In the genomic region with DNA sequence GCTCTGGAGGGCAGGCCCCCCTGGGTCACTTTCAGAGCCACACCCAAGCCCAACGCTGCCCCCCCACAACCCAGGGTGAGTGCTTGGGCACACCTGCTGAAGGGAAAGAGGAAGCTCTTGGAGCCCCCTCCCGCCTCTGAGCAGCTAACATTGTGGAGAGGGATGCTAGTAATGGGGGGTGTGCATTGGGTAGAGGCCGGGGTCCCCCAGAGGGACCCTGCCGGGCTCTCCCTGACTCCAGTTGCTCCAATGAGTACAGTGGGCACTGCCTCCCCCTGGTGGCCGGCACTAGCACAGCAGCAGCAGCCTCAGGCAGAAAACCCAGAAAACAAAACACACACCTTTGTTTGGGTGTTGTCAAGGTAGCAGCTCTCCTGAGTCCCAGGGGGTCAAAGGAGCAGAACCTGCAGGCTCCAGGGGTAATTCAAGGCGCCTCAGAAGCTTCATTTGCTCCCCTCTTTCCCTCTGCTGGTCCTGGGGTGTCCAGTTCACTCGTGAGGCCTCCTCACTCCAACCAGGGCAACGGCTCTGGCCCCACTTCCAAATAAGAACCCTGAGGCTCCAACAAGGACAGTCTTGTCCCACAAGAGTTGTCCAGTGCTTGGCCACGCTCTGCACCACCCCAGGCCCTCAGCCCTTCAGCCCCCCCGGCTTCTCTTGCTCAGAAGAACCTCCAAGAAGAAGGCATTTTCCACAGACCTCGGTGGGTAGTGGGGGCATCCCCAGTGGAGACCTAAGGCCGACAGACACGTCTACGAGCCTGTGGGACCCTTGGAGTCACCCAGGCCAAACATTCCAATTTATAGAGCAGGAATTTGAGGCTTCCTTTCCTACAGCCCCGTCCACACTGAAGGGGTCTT, we compare ENCODE assay signal across 8 cellular contexts. TPM values are rescaled to one million over a fixed set of nuclear protein-coding genes. Genes with fewer than 3 reads are reported as not detected.
A peak's percentile ranks its signal among the peaks of the same experiment; 100 is the strongest.
DNase-seq lines count a peak whose midpoint lies in the region; ATAC-seq and TF ChIP-seq lines count a peak whose summit lies in the region.

No MANE protein-coding gene starts in this region.

- RAD21 ChIA-PET in HCT116 (lab: Charles Lee; ENCODE audit: low non-redundant PET in 1 of 2, low total read pairs in 2 of 2, uncharacterized antibody in 2 of 2, unreplicated experiment in 2 of 2), result no interaction called here

- intact Hi-C loops in HCT116 (cut with micrococcal nuclease), result loop anchor here (2.0 kb wide), 1 partner anchor 27 kb away; a partner anchor contains a TSS
- intact Hi-C loops in dorsolateral prefrontal cortex (cut with DNase I), result loop anchor here (2.0 to 5.0 kb wide), 3 partner anchors 97 to 115 kb away; a partner anchor contains a TSS
- intact Hi-C loops in lower lobe of right lung (cut with DNase I), result loop anchor here (5.0 kb wide), 1 partner anchor 45 kb away; no protein-coding TSS in a partner anchor

- H3K36me3 ChIP-seq in HCT116 (ENCODE audit: control insufficient read depth in 1 of 2, insufficient read depth in 2 of 2, low read length in 2 of 2), result no peaks in the 10 kb centered on the region
- no peaks in the 10 kb centered on the region for H3K36me3 ChIP-seq in lower lobe of right lung

- TF ChIP-seq CTCF in C4-2B (conservative IDR thresholded peaks at IDR 0.05) (peak; percentile 98), HCT116 (IDR thresholded peaks at IDR 0.05 in 2 of 3, conservative IDR thresholded peaks at IDR 0.05 in 1 of 3; ENCODE audit: borderline replicate concordance in 1 of 3, insufficient read depth in 1 of 3, low read depth in 2 of 3, low read length in 2 of 3) (peak in 2 of 3 experiments; percentile 94 to 99; a peak in 4 of 6 replicates), dorsolateral prefrontal cortex (IDR thresholded peaks at IDR 0.05 in 54 of 56, conservative IDR thresholded peaks at IDR 0.05 in 2 of 56; ENCODE audit: low read depth in 1 of 56, partially characterized antibody in 56 of 56) (peak; percentile 92 to 100 (median 98)), lower lobe of right lung (IDR thresholded peaks at IDR 0.05) (peak; percentile 98)

- H3K4me3 ChIP-seq in HCT116 (replicated peaks in 1 of 2; ENCODE audit: low read depth in 1 of 2, low read length in 2 of 2) (peak overlapping the region; percentile 73 to 94), dorsolateral prefrontal cortex (peak overlapping the region; percentile 45 to 89 (median 77)), lower lobe of right lung (peak overlapping the region; percentile 77)

- no peaks in the 10 kb centered on the region; the same call in 1 of the 2 replicates for H4K20me1 ChIP-seq in HCT116 (ENCODE audit: insufficient read depth)

- no peaks in the 10 kb centered on the region for H3K9me2 ChIP-seq in HCT116 (ENCODE audit: insufficient read depth)

- H3K4me1 ChIP-seq in HCT116 (ENCODE audit: control insufficient read depth in 1 of 2, insufficient read depth in 2 of 2, low read length in 2 of 2) (peaks cover 19 to 57% of the 10 kb centered on the region in 2 experiments), lower lobe of right lung (peaks cover 45% of the 10 kb centered on the region)

- peak overlapping the region; percentile 87 for H3K9ac ChIP-seq in HCT116 (ENCODE audit: low read length)

- TSS peak; percentile 64 for BruUV-seq in HCT116 (replicated peaks; lab: Mats Ljungman, UMichigan)

- H3K9me3 ChIP-seq in HCT116 (ENCODE audit: control insufficient read depth in 1 of 2, insufficient read depth in 1 of 2, low read depth in 1 of 2, low read length in 2 of 2) (no peaks in the 10 kb centered on the region), lower lobe of right lung (no peaks in the 10 kb centered on the region)

- H3K27ac ChIP-seq in C4-2B (peak overlapping the region; percentile 80), HCT116 (ENCODE audit: low read depth, low read length) (peak overlapping the region; percentile 93), dorsolateral prefrontal cortex (peak overlapping the region; percentile 33 to 100 (median 90)), lower lobe of right lung (peak overlapping the region; percentile 90)

- POLR2A ChIA-PET in HCT116 (lab: Charles Lee), result interaction anchor here (1.2 kb wide), 1 partner anchor 12 kb away, joined by 3 read pairs; no protein-coding TSS in a partner anchor

- H3K27me3 ChIP-seq in HCT116 (ENCODE audit: insufficient read depth, low read length) (no peaks in the 10 kb centered on the region), dorsolateral prefrontal cortex (no peaks in the 10 kb centered on the region), lower lobe of right lung (ENCODE audit: low read depth) (no peaks in the 10 kb centered on the region)

- peak; percentile 57 for DNase-seq in HCT116 (ENCODE audit: low read depth, low spot score)
- DNase-seq in NCI-H510A (lab: John Stamatoyannopoulos, UW), result peak; percentile 50
- peak; percentile 88 to 90 for DNase-seq in activated CD4-positive, alpha-beta T cell treated with anti-CD3 and anti-CD28 coated beads, Interleukin-2, amount 50 U/mL, for 48 hours
- DNase-seq in dorsolateral prefrontal cortex, result peak in 9 of 10 donors; percentile 81 to 91 (median 86)
- peak; percentile 87 for DNase-seq in lower lobe of right lung
- peak; percentile 66 to 81 (median 71) for DNase-seq in stimulated activated CD4-positive, alpha-beta T cell treated with anti-CD3 and anti-CD28 coated beads, TNF-alpha, amount 100 ng/mL, for 1 hour (ENCODE audit: low read depth in 3 of 3, low spot score in 1 of 3)

- CTCF ChIA-PET in HCT116 (lab: Charles Lee), result interaction anchor here (0.6 to 5.0 kb wide), 8 partner anchors 9 to 171 kb away, joined by 3 to 40 read pairs (median 4); no protein-coding TSS in a partner anchor

- H3K79me2 ChIP-seq in HCT116 (ENCODE audit: insufficient read depth, low read length), result peaks cover 57% of the 10 kb centered on the region

- ATAC-seq in HCT116, result peak; percentile 21; the same call in 1 of the 2 replicates
- ATAC-seq in lower lobe of right lung, result peak; percentile 60 to 64
- no peak for ATAC-seq in GM21367 (IDR thresholded peaks at IDR 0.05; ENCODE audit: unreplicated experiment)

- no peak for TF ChIP-seq RAD21 in HCT116 (IDR thresholded peaks at IDR 0.05; ENCODE audit: low read depth)

- peak overlapping the region; percentile 96 for H3K4me2 ChIP-seq in HCT116 (ENCODE audit: low read length)

- TF ChIP-seq POLR2A in HCT116 (IDR thresholded peaks at IDR 0.05; ENCODE audit: borderline replicate concordance, extremely low read depth, insufficient read depth, insufficient read length), result no peak

- no peak overlapping the region for H2AFZ ChIP-seq in HCT116 (ENCODE audit: low read depth, low read length, poor library complexity, severe bottlenecking)

TF ChIP-seq in HCT116, 20 proteins besides CTCF, POLR2A, EP300 and RAD21:
- TF ChIP-seq, protein P1, sequence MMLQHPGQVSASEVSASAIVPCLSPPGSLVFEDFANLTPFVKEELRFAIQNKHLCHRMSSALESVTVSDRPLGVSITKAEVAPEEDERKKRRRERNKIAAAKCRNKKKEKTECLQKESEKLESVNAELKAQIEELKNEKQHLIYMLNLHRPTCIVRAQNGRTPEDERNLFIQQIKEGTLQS (IDR thresholded peaks at IDR 0.05), result no peak
- TF ChIP-seq YY1 (IDR thresholded peaks at IDR 0.05; ENCODE audit: extremely low read depth, insufficient replicate concordance, low read depth, low read length), result peak; percentile 32

RNA-seq across cellular contexts. Expression of a gene that starts 16.1 kb away (rescaled TPM):
- total RNA-seq in HCT116 (2021; ENCODE audit: unreplicated experiment) (0.34 TPM), dorsolateral prefrontal cortex (10 to 100 TPM in 109 of 120 experiments, 1 to 10 TPM in 11; 5.8 to 27.4 (median 13.8) TPM), lower lobe of right lung (38.5 TPM)
- polyA plus RNA-seq in HCT116 (2012), result not detected in 2 replicates

RNA-seq across cellular contexts. Expression of a gene that starts 26.6 kb away (rescaled TPM):
- total RNA-seq in HCT116 (2021; ENCODE audit: unreplicated experiment), result 36.1 TPM
- 42.3 and 53.5 TPM in 2 replicates for polyA plus RNA-seq in HCT116 (2012)
- total RNA-seq in dorsolateral prefrontal cortex, result 100 to 1,000 TPM in 109 of 120 experiments, 10 to 100 TPM in 11; 72.2 to 415 (median 142) TPM
- 71.1 TPM for total RNA-seq in lower lobe of right lung
